Comparison of ENCODE assay signal across 23 cellular contexts in the genomic region with DNA sequence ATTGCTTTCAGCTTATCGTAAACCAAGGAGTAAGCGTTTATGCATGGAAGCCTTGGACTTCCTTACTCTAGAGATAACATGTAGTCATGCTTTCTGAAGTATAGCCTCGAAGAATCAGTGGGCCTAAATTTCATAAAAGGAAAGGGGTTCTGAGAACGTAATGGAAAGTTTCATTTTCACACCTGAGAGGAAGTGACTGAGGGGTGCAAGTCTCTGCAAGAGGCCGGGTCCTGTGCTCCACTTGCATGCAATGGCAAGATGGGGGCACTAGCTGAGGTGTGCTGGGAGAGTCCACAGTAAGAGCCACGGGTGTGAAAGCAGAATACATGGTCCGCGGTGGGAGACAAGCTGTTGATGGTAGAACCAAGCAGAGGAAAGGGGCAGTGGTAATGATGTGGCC.
"Had no signal": no experiment of that assay in that cellular context is flagged by ENCODE, and none has a peak within 500 bp of the region (broad histone marks: within the 10 kb centered on the region; RNA-seq: fewer than 3 reads in every experiment).

No MANE protein-coding gene starts in this region.

- H3K4me1 ChIP-seq: neural progenitor cell, right atrium auricular region, sigmoid colon, upper lobe of right lung, vagina had no signal

- ATAC-seq: heart right ventricle; left lobe of liver; natural killer cell treated with Interleukin-12 subunit alpha and Interleukin-12 subunit beta and Interleukin-15 and Interleukin-18, amount 100 ng/mL, for 72 hours; stimulated activated naive CD8-positive, alpha-beta T cell treated with anti-CD3 and anti-CD28 coated beads, Interleukin-15, amount 100 ng/mL, for 72 hours; upper lobe of right lung had no signal

- H3K4me3 Mint-ChIP-seq: natural killer cell treated with Interleukin-12 subunit alpha and Interleukin-12 subunit beta and Interleukin-15 and Interleukin-18, amount 100 ng/mL, for 72 hours; neural progenitor cell; stimulated activated naive B cell treated with anti-CD40 and anti-IgM and Interleukin-4, amounts not matched to agents 10 μg/mL and 1 μg/mL and 100 μg/mL, for 72 hours; stimulated activated naive CD8-positive, alpha-beta T cell treated with anti-CD3 and anti-CD28 coated beads, Interleukin-15, amount 100 ng/mL, for 72 hours had no signal

- H3K27ac Mint-ChIP-seq: natural killer cell treated with Interleukin-12 subunit alpha and Interleukin-12 subunit beta and Interleukin-15 and Interleukin-18, amount 100 ng/mL, for 72 hours; neural progenitor cell; stimulated activated naive B cell treated with anti-CD40 and anti-IgM and Interleukin-4, amounts not matched to agents 10 μg/mL and 1 μg/mL and 100 μg/mL, for 72 hours; stimulated activated naive CD8-positive, alpha-beta T cell treated with anti-CD3 and anti-CD28 coated beads, Interleukin-15, amount 100 ng/mL, for 72 hours had no signal

- FAIRE-seq: frontal cortex had no signal

- H3K4me3 ChIP-seq: dorsolateral prefrontal cortex, heart right ventricle, neural progenitor cell, ovary, right atrium auricular region, sigmoid colon, skin epidermis, testis, tibial nerve, upper lobe of right lung, vagina had no signal

- H3K9me3 Mint-ChIP-seq: natural killer cell treated with Interleukin-12 subunit alpha and Interleukin-12 subunit beta and Interleukin-15 and Interleukin-18, amount 100 ng/mL, for 72 hours; neural progenitor cell had no signal

- DNase-seq: dorsolateral prefrontal cortex; effector CD8-positive, alpha-beta T cell; heart right ventricle; hypothalamus; islet precursor cell; mammary epithelial cell; nucleus accumbens; ovary; sigmoid colon; stimulated activated CD4-positive, alpha-beta T cell treated with anti-CD3 and anti-CD28 coated beads, Interleukin-2, amount 100 ng/mL, for 24 hours; stimulated activated CD4-positive, alpha-beta T cell treated with anti-CD3 and anti-CD28 coated beads, Interleukin-4, amount 100 ng/mL, for 4 hours; stimulated activated naive B cell treated with anti-CD40 and anti-IgM and Interleukin-4, amounts not matched to agents 10 μg/mL and 1 μg/mL and 100 μg/mL, for 72 hours; stimulated activated naive CD8-positive, alpha-beta T cell treated with anti-CD3 and anti-CD28 coated beads, Interleukin-15, amount 100 ng/mL, for 72 hours; testis; upper lobe of right lung had no signal

- H3K27me3 ChIP-seq: dorsolateral prefrontal cortex, heart right ventricle, neural progenitor cell, ovary, right atrium auricular region, sigmoid colon, testis, tibial nerve, upper lobe of right lung, vagina had no signal

- H3K4me1 Mint-ChIP-seq: neural progenitor cell had no signal

- H3K27me3 Mint-ChIP-seq: natural killer cell treated with Interleukin-12 subunit alpha and Interleukin-12 subunit beta and Interleukin-15 and Interleukin-18, amount 100 ng/mL, for 72 hours; stimulated activated naive B cell treated with anti-CD40 and anti-IgM and Interleukin-4, amounts not matched to agents 10 μg/mL and 1 μg/mL and 100 μg/mL, for 72 hours; stimulated activated naive CD8-positive, alpha-beta T cell treated with anti-CD3 and anti-CD28 coated beads, Interleukin-15, amount 100 ng/mL, for 72 hours had no signal

- H3K36me3 Mint-ChIP-seq: natural killer cell treated with Interleukin-12 subunit alpha and Interleukin-12 subunit beta and Interleukin-15 and Interleukin-18, amount 100 ng/mL, for 72 hours; neural progenitor cell; stimulated activated naive B cell treated with anti-CD40 and anti-IgM and Interleukin-4, amounts not matched to agents 10 μg/mL and 1 μg/mL and 100 μg/mL, for 72 hours had no signal

- H3K9ac ChIP-seq: neural progenitor cell had no signal

- H3K36me3 ChIP-seq: heart right ventricle, neural progenitor cell, ovary, right atrium auricular region, sigmoid colon, upper lobe of right lung, vagina had no signal

- H3K27ac ChIP-seq: dorsolateral prefrontal cortex, heart right ventricle, neural progenitor cell, ovary, right atrium auricular region, sigmoid colon, skin epidermis, testis, tibial nerve, upper lobe of right lung, vagina had no signal

- H2AFZ ChIP-seq: neural progenitor cell had no signal

- H3K9me3 ChIP-seq: heart right ventricle, ovary, right atrium auricular region, sigmoid colon, testis, tibial nerve, upper lobe of right lung, vagina had no signal

- H3K4me2 ChIP-seq: neural progenitor cell had no signal
